Comparison of ENCODE assay signal across 1 cellular context in genomic region chr1:212432706-212433576, GRCh38.
TF ChIP-seq lines count a peak whose summit lies in the region.

Gene NENF, plus strand, starts transcription at chr1:212432920. Its CDS starts 24 bp downstream, at chr1:212432944.

TF ChIP-seq in K562, 482 proteins besides CTCF, POLR2A, EP300 and RAD21 (continued from another document and continues in another):
- no peak for TF ChIP-seq BCLAF1 (IDR thresholded peaks at IDR 0.05; ENCODE audit: borderline replicate concordance in 1 of 2, control insufficient read depth in 1 of 2, low read depth in 2 of 2, low read length in 1 of 2)
- no peak for TF ChIP-seq SRSF7 (optimal IDR thresholded peaks at IDR 0.05; ENCODE audit: low read depth, low read length)
- no peak for TF ChIP-seq BRF2 (IDR thresholded peaks at IDR 0.05; ENCODE audit: borderline replicate concordance, insufficient read depth, insufficient read length)
- TF ChIP-seq ZNF184 (CRISPR knock-in tag; IDR thresholded peaks at IDR 0.05): no peak
- no peak for TF ChIP-seq JUND (IDR thresholded peaks at IDR 0.05; ENCODE audit: borderline replicate concordance, low read depth, low read length)
- TF ChIP-seq JUND (tag; IDR thresholded peaks at IDR 0.05; ENCODE audit: borderline replicate concordance, low read depth, low read length): no peak; the same call in 2 of the 3 replicates
- TF ChIP-seq TAF7 (tag; IDR thresholded peaks at IDR 0.05): no peak
- TF ChIP-seq NKRF (IDR thresholded peaks at IDR 0.05; ENCODE audit: borderline replicate concordance): no peak
- no peak for TF ChIP-seq MTA1 (IDR thresholded peaks at IDR 0.05; ENCODE audit: borderline replicate concordance)
- no peak for TF ChIP-seq CBX8 (IDR thresholded peaks at IDR 0.05; ENCODE audit: borderline replicate concordance, extremely low read depth, low read depth, low read length, poor library complexity, severe bottlenecking)
- no peak for TF ChIP-seq JUN (IDR thresholded peaks at IDR 0.05; ENCODE audit: borderline replicate concordance, low read depth, low read length)
- no peak for TF ChIP-seq JUN (CRISPR knock-in tag; IDR thresholded peaks at IDR 0.05; ENCODE audit: borderline replicate concordance)
- TF ChIP-seq MGA (IDR thresholded peaks at IDR 0.05): no peak
- TF ChIP-seq RBM25 (IDR thresholded peaks at IDR 0.05; ENCODE audit: low read depth, low read length, severe bottlenecking): no peak
- no peak for TF ChIP-seq NFYB (IDR thresholded peaks at IDR 0.05; ENCODE audit: extremely low read depth, insufficient read length)
- TF ChIP-seq DEAF1 (CRISPR knock-in tag; IDR thresholded peaks at IDR 0.05): no peak
- TF ChIP-seq CREB1 (IDR thresholded peaks at IDR 0.05): no peak
- no peak for TF ChIP-seq CREB1 (CRISPR knock-in tag; IDR thresholded peaks at IDR 0.05)
- TF ChIP-seq SRSF3 (IDR thresholded peaks at IDR 0.05; ENCODE audit: insufficient read depth, low read length): no peak
- no peak for TF ChIP-seq CREB5 (CRISPR knock-in tag; IDR thresholded peaks at IDR 0.05)
- TF ChIP-seq L3MBTL2 (IDR thresholded peaks at IDR 0.05): 0 out of 2 replicates have a peak, but pooled peaks have one; percentile 47
- TF ChIP-seq STAT5A (IDR thresholded peaks at IDR 0.05; ENCODE audit: borderline replicate concordance, low read length): no peak
- TF ChIP-seq MAFK (IDR thresholded peaks at IDR 0.05; ENCODE audit: low read length): no peak
- peak; percentile 28 to 39; a peak in 3 of 4 replicates for TF ChIP-seq UBTF (IDR thresholded peaks at IDR 0.05; ENCODE audit: borderline replicate concordance in 1 of 2, low read depth in 2 of 2, low read length in 2 of 2)
- TF ChIP-seq TCFL5 (CRISPR knock-in tag; conservative IDR thresholded peaks at IDR 0.05): no peak
- no peak for TF ChIP-seq PCBP2 (IDR thresholded peaks at IDR 0.05; ENCODE audit: low read depth, low read length, poor library complexity, severe bottlenecking)
- no peak; the same call in 1 of the 2 replicates for TF ChIP-seq MTA3 (IDR thresholded peaks at IDR 0.05; ENCODE audit: borderline replicate concordance)
- TF ChIP-seq C11orf30 (IDR thresholded peaks at IDR 0.05; ENCODE audit: low read depth): no peak
- TF ChIP-seq ZC3H4 (CRISPR knock-in tag; IDR thresholded peaks at IDR 0.05; ENCODE audit: borderline replicate concordance): no peak
- peak; percentile 73; the same call in 1 of the 2 replicates for TF ChIP-seq SMAD4 (CRISPR knock-in tag; conservative IDR thresholded peaks at IDR 0.05)
- TF ChIP-seq RHOXF2B (CRISPR knock-in tag; conservative IDR thresholded peaks at IDR 0.05): no peak
- no peak for TF ChIP-seq CCAR2 (IDR thresholded peaks at IDR 0.05; ENCODE audit: low read depth, low read length)
